27 cellular contexts compared by ENCODE assay signal in genomic region chr11:34167961-34168360, GRCh38.
"Had no signal": no experiment of that assay in that cellular context is flagged by ENCODE, and none has a peak within 500 bp of the region (broad histone marks: within the 10 kb centered on the region; RNA-seq: fewer than 3 reads in every experiment).

No MANE protein-coding gene starts in this region.

- H3K4me1 ChIP-seq: breast epithelium, SJCRH30 had no signal

- H3K27me3 ChIP-seq: breast epithelium, MG63, SJCRH30 had no signal

- H3K27ac ChIP-seq: KMS-11, SJCRH30 had no signal

- H3K9me3 ChIP-seq: breast epithelium, MG63, SJCRH30, SK-N-SH had no signal

- H3K9me3 Mint-ChIP-seq: activated CD8-positive, alpha-beta T cell treated with anti-CD3 and anti-CD28 coated beads for 36 hours; activated naive CD4-positive, alpha-beta T cell treated with anti-CD3 and anti-CD28 coated beads for 36 hours; activated naive CD8-positive, alpha-beta T cell treated with anti-CD3 and anti-CD28 coated beads for 36 hours; activated T-cell treated with anti-CD3 and anti-CD28 coated beads, Interleukin-2, amount 50 U/mL, for 24 hours had no signal

- H3K27me3 Mint-ChIP-seq: activated T-cell treated with anti-CD3 and anti-CD28 coated beads, Interleukin-2, amount 50 U/mL, for 24 hours had no signal

- H3K4me3 ChIP-seq: breast epithelium, MG63, SJCRH30 had no signal

- H3K36me3 Mint-ChIP-seq: activated naive CD8-positive, alpha-beta T cell treated with anti-CD3 and anti-CD28 coated beads for 36 hours had no signal

- DNase-seq: activated CD4-positive, alpha-beta T cell treated with anti-CD3 and anti-CD28 coated beads for 4 hours; activated CD8-positive, alpha-beta memory T cell treated with anti-CD3 and anti-CD28 coated beads, Interleukin-2, amount 50 U/mL, for 48 hours; activated CD8-positive, alpha-beta T cell treated with anti-CD3 and anti-CD28 coated beads for 36 hours; activated effector memory CD4-positive, alpha-beta T cell treated with anti-CD3 and anti-CD28 coated beads, Interleukin-2, amount 50 U/mL, for 16 hours; activated naive CD4-positive, alpha-beta T cell treated with anti-CD3 and anti-CD28 coated beads for 36 hours; activated naive CD8-positive, alpha-beta T cell treated with anti-CD3 and anti-CD28 coated beads for 36 hours; activated T-cell treated with anti-CD3 and anti-CD28 coated beads, Interleukin-2, amount 50 U/mL, for 24 hours; MG63; MV-4-11; NCI-H1092 treated with DMSO at 0.1 percent for 48 hours; NCI-H1417 treated with DMSO at 0.1 percent for 48 hours; NCI-H1694; NCI-H2029; NCI-H510A treated with DMSO at 0.1 percent for 48 hours; NCI-H69; NK-92 treated with Interleukin-12 subunit alpha and Interleukin-12 subunit beta, amount 100 ng/mL, for 24 hours; OCI-M1; Right ventricle myocardium superior; RPMI8226; SJCRH30; SK-N-SH; T-helper 1 cell; WERI-Rb-1 had no signal

- H3K36me3 ChIP-seq: breast epithelium, MG63, SJCRH30 had no signal

- H3K4me1 Mint-ChIP-seq: activated naive CD8-positive, alpha-beta T cell treated with anti-CD3 and anti-CD28 coated beads for 36 hours had no signal

- H3K4me3 Mint-ChIP-seq: activated CD8-positive, alpha-beta T cell treated with anti-CD3 and anti-CD28 coated beads for 36 hours; activated naive CD4-positive, alpha-beta T cell treated with anti-CD3 and anti-CD28 coated beads for 36 hours; activated naive CD8-positive, alpha-beta T cell treated with anti-CD3 and anti-CD28 coated beads for 36 hours; activated T-cell treated with anti-CD3 and anti-CD28 coated beads, Interleukin-2, amount 50 U/mL, for 24 hours had no signal

- H3K27ac Mint-ChIP-seq: activated CD8-positive, alpha-beta T cell treated with anti-CD3 and anti-CD28 coated beads for 36 hours; activated naive CD4-positive, alpha-beta T cell treated with anti-CD3 and anti-CD28 coated beads for 36 hours; activated naive CD8-positive, alpha-beta T cell treated with anti-CD3 and anti-CD28 coated beads for 36 hours; activated T-cell treated with anti-CD3 and anti-CD28 coated beads, Interleukin-2, amount 50 U/mL, for 24 hours had no signal

- H3K4me2 ChIP-seq: KMS-11, SK-N-SH had no signal

- H3K9ac ChIP-seq: KMS-11, SK-N-SH had no signal

- ATAC-seq: activated CD4-positive, CD25-positive, alpha-beta regulatory T cell treated with anti-CD3 and anti-CD28 coated beads, Interleukin-2, amount 50 U/mL, for 24 hours; activated CD8-positive, alpha-beta T cell treated with anti-CD3 and anti-CD28 coated beads for 36 hours; Panc1 had no signal
